Comparison of ENCODE assay signal across 12 cellular contexts in genomic region chr1:150164224-150164623, GRCh38. TPM values are rescaled to one million over a fixed set of nuclear protein-coding genes. Genes with fewer than 3 reads are reported as not detected.
DNase-seq lines count a peak whose midpoint lies in the region; ATAC-seq and TF ChIP-seq lines count a peak whose summit lies in the region.
"Had no signal": no experiment of that assay in that cellular context is flagged by ENCODE, and none has a peak within 500 bp of the region (broad histone marks: within the 10 kb centered on the region; RNA-seq: fewer than 3 reads in every experiment).

No MANE protein-coding gene starts in this region.

- H3K27ac Mint-ChIP-seq in MCF 10A (ENCODE audit: low read depth, unreplicated experiment) = no peak overlapping the region

- POLR2A ChIA-PET in MCF 10A (lab: Yijun Ruan, JAX) = interaction anchor here (0.6 to 1.6 kb wide), 3 partner anchors 91 to 96 kb away, joined by 3 to 5 read pairs (median 3); partner anchors contain the start of gene VPS45

- TF ChIP-seq CTCF in breast epithelium (IDR thresholded peaks at IDR 0.05) = no peak
- TF ChIP-seq CTCF in MCF 10A (IDR thresholded peaks at IDR 0.05; ENCODE audit: unreplicated experiment) = no peak
- TF ChIP-seq CTCF in heart left ventricle (IDR thresholded peaks at IDR 0.05) = no peak
- no peak for TF ChIP-seq CTCF in neutrophil (IDR thresholded peaks at IDR 0.05)

- H3K4me1 ChIP-seq in breast epithelium (peaks cover 3 to 4% of the 10 kb centered on the region in 2 donors), heart left ventricle (peaks cover 0 to 77% (median 34%) of the 10 kb centered on the region in 12 donors), neutrophil (ENCODE audit: control insufficient read depth in 1 of 2, insufficient read depth in 1 of 2, low read depth in 1 of 2, low read length in 1 of 2) (peaks cover 75 to 76% of the 10 kb centered on the region in 2 experiments)
- H3K4me1 ChIP-seq: A549 had no signal

- no peak overlapping the region for H3K4me3 ChIP-seq in breast epithelium
- H3K4me3 ChIP-seq in heart left ventricle = no peak overlapping the region
- H3K4me3 ChIP-seq in neutrophil (ENCODE audit: low read depth in 1 of 2, low read length in 1 of 2) = peak overlapping the region in 1 of 2 experiments; percentile 23
- H3K4me3 ChIP-seq: A549 had no signal

- H3K9me3 ChIP-seq in breast epithelium = no peaks in the 10 kb centered on the region
- H3K9me3 ChIP-seq in heart left ventricle = no peaks in the 10 kb centered on the region
- no peaks in the 10 kb centered on the region for H3K9me3 ChIP-seq in neutrophil
- H3K9me3 ChIP-seq: A549 had no signal

- ATAC-seq in heart left ventricle (peak in 2 of 4 donors; percentile 11 to 18), GM19035 (IDR thresholded peaks at IDR 0.05; ENCODE audit: unreplicated experiment) (no peak), HG03565 (IDR thresholded peaks at IDR 0.05; ENCODE audit: unreplicated experiment) (no peak), GM21737 (IDR thresholded peaks at IDR 0.05; ENCODE audit: unreplicated experiment) (no peak)
- ATAC-seq: A549 had no signal

- H3K4me3 Mint-ChIP-seq in MCF 10A (ENCODE audit: unreplicated experiment) = no peak overlapping the region

- H3K27me3 Mint-ChIP-seq in MCF 10A (ENCODE audit: insufficient read depth, unreplicated experiment) = no peaks in the 10 kb centered on the region

- no peaks in the 10 kb centered on the region for H3K9me3 Mint-ChIP-seq in MCF 10A (ENCODE audit: unreplicated experiment)

- H3K27me3 ChIP-seq in breast epithelium (no peaks in the 10 kb centered on the region), heart left ventricle (no peaks in the 10 kb centered on the region), neutrophil (no peaks in the 10 kb centered on the region)

- 91 to 94% (median 92%) methylated on average over 5 of the region's 5 CpGs for WGBS in heart left ventricle, 4 donors

- DNase-seq in breast epithelium (ENCODE audit: low spot score in 2 of 2) = no peak
- DNase-seq in MCF 10A (ENCODE audit: unreplicated experiment) = no peak
- peak in 3 of 5 donors; percentile 42 to 72 (median 49) for DNase-seq in heart left ventricle
- no peak for DNase-seq in COLO668 (lab: John Stamatoyannopoulos, UW; ENCODE audit: unreplicated experiment)
- DNase-seq: left cardiac atrium, NCI-H1048, T1000 had no signal

- H3K36me3 Mint-ChIP-seq in MCF 10A (ENCODE audit: insufficient read depth, unreplicated experiment) = no peaks in the 10 kb centered on the region

- peaks cover 14% of the 10 kb centered on the region for H3K4me1 Mint-ChIP-seq in MCF 10A (ENCODE audit: insufficient read depth, unreplicated experiment)

- H3K36me3 ChIP-seq in breast epithelium (no peaks in the 10 kb centered on the region), heart left ventricle (peaks cover 0 to 12% (median 9%) of the 10 kb centered on the region in 9 donors), neutrophil (peaks cover 9% of the 10 kb centered on the region)

- CTCF ChIA-PET in MCF 10A (lab: Yijun Ruan, JAX) = interaction anchor here (0.9 to 13.7 kb wide), 5 partner anchors 13 to 90 kb away, joined by 3 to 223 read pairs (median 9); partner anchors contain the start of gene PLEKHO1

- BruUV-seq in MCF 10A (replicated peaks; lab: Mats Ljungman, UMichigan) = no TSS peak

- no peak for TF ChIP-seq POLR2A in breast epithelium (IDR thresholded peaks at IDR 0.05)
- no peak for TF ChIP-seq POLR2A in heart left ventricle (IDR thresholded peaks at IDR 0.05)

- H3K27ac ChIP-seq in breast epithelium (peak overlapping the region; percentile 92 to 98), heart left ventricle (peak overlapping the region; percentile 43 to 98 (median 90)), neutrophil (peak overlapping the region; percentile 97)
- H3K27ac ChIP-seq: A549 had no signal

- intact Hi-C loops in breast epithelium (cut with DNase I; ENCODE audit: low total_unique reads) = no loop called here
- intact Hi-C loops in MCF 10A (cut with micrococcal nuclease) = no loop called here
- intact Hi-C loops in heart left ventricle (cut with DNase I) = loop anchor here in 3 of 10 donors (2.0 to 10.0 kb wide), 3 partner anchors 89 to 269 kb away; partner anchors contain the start of gene BOLA1 (in 1 of the 3)

RNA-seq across cellular contexts. Expression of gene PLEKHO1, which starts 14.5 kb away (rescaled TPM):
- total RNA-seq in breast epithelium (10 to 100 TPM; 20.8 to 58.0 (median 27.5) TPM), MCF 10A (2022) (1.9 and 5.2 TPM in 2 replicates), heart left ventricle (100 to 1,000 TPM in 2 of 9 donors, 10 to 100 TPM in 7; 46.8 to 152 (median 67.6) TPM)
- 100 to 1,000 TPM; 184 to 200 TPM for polyA plus RNA-seq in heart left ventricle

Comparison
In these comparisons a context has a peak if more than half of its experiments do, and no peak if none do; other contexts are left out.
1. DNase-seq: peak in heart left ventricle (3 of 5); none in breast epithelium (0 of 2), MCF 10A (single experiment) and COLO668 (single experiment).
2. Peak in every context shown above with its lines, with median percentiles within 50 percentile points of each other: H3K27ac ChIP-seq.